In the genomic region with DNA sequence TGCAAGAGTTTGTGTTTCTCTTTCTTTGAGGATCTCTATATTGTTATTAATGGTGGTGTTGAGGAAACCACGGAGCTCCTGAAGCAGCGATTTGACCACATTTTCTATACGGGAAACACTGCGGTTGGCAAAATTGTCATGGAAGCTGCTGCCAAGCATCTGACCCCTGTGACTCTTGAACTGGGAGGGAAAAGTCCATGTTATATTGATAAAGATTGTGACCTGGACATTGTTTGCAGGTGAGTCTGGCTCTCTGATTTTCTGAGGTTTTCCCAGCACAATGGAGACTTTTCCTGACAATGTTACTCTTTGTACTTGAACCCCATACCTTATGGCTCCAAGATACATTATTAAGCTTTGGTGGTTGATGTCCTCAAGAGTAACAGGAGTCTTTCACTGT, we compare ENCODE assay signal across 19 cellular contexts. TPM values are rescaled to one million over a fixed set of nuclear protein-coding genes. Genes with fewer than 3 reads are reported as not detected.
DNase-seq lines count a peak whose midpoint lies in the region; ATAC-seq and TF ChIP-seq lines count a peak whose summit lies in the region.
"Had no signal": no experiment of that assay in that cellular context is flagged by ENCODE, and none has a peak within 500 bp of the region (broad histone marks: within the 10 kb centered on the region; RNA-seq: fewer than 3 reads in every experiment).

No MANE protein-coding gene starts in this region.

- DNase-seq in Caco-2 = no peak
- no peak for DNase-seq in adrenal gland
- DNase-seq in osteocyte (ENCODE audit: extremely low spot score, unreplicated experiment) = peak; percentile 11
- no peak for DNase-seq in T-helper 1 cell
- DNase-seq in EL = no peak
- DNase-seq: CD4-positive, alpha-beta memory T cell; DND-41; NCI-H1092; NCI-H1436 treated with DMSO at 0.1 percent for 48 hours; NCI-H1930; NCI-H2227 treated with DMSO at 0.1 percent for 48 hours; NCI-H510A; NCI-H748 treated with DMSO at 0.1 percent for 48 hours; Peyer's patch; SJCRH30 had no signal

- no peaks in the 10 kb centered on the region for H3K9me3 Mint-ChIP-seq in Caco-2 (ENCODE audit: unreplicated experiment)
- H3K9me3 Mint-ChIP-seq in osteocyte (ENCODE audit: unreplicated experiment) = no peaks in the 10 kb centered on the region
- H3K9me3 Mint-ChIP-seq: CD4-positive, alpha-beta memory T cell had no signal

- H3K27ac Mint-ChIP-seq in Caco-2 (ENCODE audit: unreplicated experiment) (peak overlapping the region; percentile 28), osteocyte (ENCODE audit: unreplicated experiment) (peak overlapping the region; percentile 56)
- H3K27ac Mint-ChIP-seq: CD4-positive, alpha-beta memory T cell had no signal

- TF ChIP-seq CTCF in 22Rv1 (IDR thresholded peaks at IDR 0.05) (no peak), Caco-2 (IDR thresholded peaks at IDR 0.05; ENCODE audit: insufficient read depth in 1 of 2, low read depth in 1 of 2, low read length in 1 of 2, severe bottlenecking in 1 of 2, unreplicated experiment in 1 of 2) (no peak), adrenal gland (IDR thresholded peaks at IDR 0.05) (no peak), osteocyte (IDR thresholded peaks at IDR 0.05) (no peak)

- H3K27me3 ChIP-seq in Caco-2 (replicated peaks; ENCODE audit: control insufficient read depth, insufficient read depth, low read length) = no peaks in the 10 kb centered on the region
- no peaks in the 10 kb centered on the region for H3K27me3 ChIP-seq in adrenal gland
- H3K27me3 ChIP-seq: Peyer's patch, SJCRH30 had no signal

- H3K27me3 Mint-ChIP-seq in Caco-2 (ENCODE audit: insufficient read depth, unreplicated experiment) = no peaks in the 10 kb centered on the region
- no peaks in the 10 kb centered on the region for H3K27me3 Mint-ChIP-seq in osteocyte (ENCODE audit: unreplicated experiment)
- H3K27me3 Mint-ChIP-seq: CD4-positive, alpha-beta memory T cell had no signal

- no peak for TF ChIP-seq POLR2A in adrenal gland (IDR thresholded peaks at IDR 0.05)

- peak overlapping the region; percentile 98 for H3K27ac ChIP-seq in 22Rv1
- peak overlapping the region in 3 of 5 donors; percentile 10 to 69 (median 36) for H3K27ac ChIP-seq in adrenal gland
- H3K27ac ChIP-seq: Peyer's patch, SJCRH30 had no signal

- H3K9me3 ChIP-seq in Caco-2 = no peaks in the 10 kb centered on the region; the same call in 1 of the 2 replicates
- no peaks in the 10 kb centered on the region for H3K9me3 ChIP-seq in adrenal gland (replicated peaks in 1 of 3)
- H3K9me3 ChIP-seq: Peyer's patch had no signal

- no peak overlapping the region for H3K4me3 Mint-ChIP-seq in Caco-2 (ENCODE audit: unreplicated experiment)
- H3K4me3 Mint-ChIP-seq in osteocyte (ENCODE audit: unreplicated experiment) = no peak overlapping the region
- H3K4me3 Mint-ChIP-seq: CD4-positive, alpha-beta memory T cell had no signal

- BruUV-seq in Caco-2 (replicated peaks; lab: Mats Ljungman, UMichigan) = no TSS peak

- POLR2A ChIA-PET in Caco-2 (lab: Charles Lee) = interaction anchor here (0.7 kb wide), 1 partner anchor 16 kb away, joined by 3 read pairs; no protein-coding TSS in a partner anchor

- H3K4me1 ChIP-seq in Caco-2 = peaks cover 20% of the 10 kb centered on the region
- H3K4me1 ChIP-seq in adrenal gland (replicated peaks in 1 of 2) = peaks cover 34 to 37% of the 10 kb centered on the region in 2 donors
- H3K4me1 ChIP-seq: SJCRH30 had no signal

- intact Hi-C loops in Caco-2 (cut with micrococcal nuclease; ENCODE audit: unreplicated experiment) (no loop called here), adrenal gland (cut with DNase I) (no loop called here)

- ATAC-seq in GM18520 (IDR thresholded peaks at IDR 0.05; ENCODE audit: unreplicated experiment) (no peak), GM18858 (IDR thresholded peaks at IDR 0.05; ENCODE audit: unreplicated experiment) (no peak)
- ATAC-seq: K562 had no signal

- WGBS in adrenal gland, 4 donors = 81 to 95% (median 86%) methylated on average over 4 of the region's 4 CpGs

- H3K4me1 Mint-ChIP-seq in Caco-2 (ENCODE audit: low read depth, unreplicated experiment) (peaks cover 45% of the 10 kb centered on the region), osteocyte (ENCODE audit: unreplicated experiment) (peaks cover 15% of the 10 kb centered on the region)

- CTCF ChIA-PET in Caco-2 (lab: Charles Lee) = interaction anchor here (1.1 kb wide), 1 partner anchor 16 kb away, joined by 3 read pairs; no protein-coding TSS in a partner anchor

- H3K36me3 ChIP-seq in Caco-2 (ENCODE audit: control insufficient read depth, insufficient read depth, low read length) (no peaks in the 10 kb centered on the region; the same call in 1 of the 2 replicates), adrenal gland (replicated peaks in 1 of 2) (peaks cover 0 to 52% of the 10 kb centered on the region in 2 donors)

- H3K36me3 Mint-ChIP-seq in Caco-2 (ENCODE audit: insufficient read depth, unreplicated experiment) (peaks cover 57% of the 10 kb centered on the region), osteocyte (ENCODE audit: unreplicated experiment) (peaks cover 49% of the 10 kb centered on the region)

- no peak overlapping the region for H3K4me3 ChIP-seq in Caco-2 (ENCODE audit: low read depth, low read length)
- H3K4me3 ChIP-seq in adrenal gland = no peak overlapping the region
- H3K4me3 ChIP-seq: K562, Peyer's patch, SJCRH30 had no signal

RNA-seq across cellular contexts. Expression of gene ALDH3A2, which starts 7.8 kb away (rescaled TPM):
- total RNA-seq in Caco-2 (2022) (71.9 and 84.0 TPM in 2 replicates), adrenal gland (1,000 to 10,000 TPM in 1 of 8 donors, 100 to 1,000 TPM in 7; 312 to 1,009 (median 444) TPM), osteocyte (87.5 and 97.1 TPM in 2 replicates)
- 100 to 1,000 TPM in 2 of 3 donors, 10 to 100 TPM in 1; 99.1 to 951 (median 170) TPM for polyA plus RNA-seq in adrenal gland
